In the genomic region with DNA sequence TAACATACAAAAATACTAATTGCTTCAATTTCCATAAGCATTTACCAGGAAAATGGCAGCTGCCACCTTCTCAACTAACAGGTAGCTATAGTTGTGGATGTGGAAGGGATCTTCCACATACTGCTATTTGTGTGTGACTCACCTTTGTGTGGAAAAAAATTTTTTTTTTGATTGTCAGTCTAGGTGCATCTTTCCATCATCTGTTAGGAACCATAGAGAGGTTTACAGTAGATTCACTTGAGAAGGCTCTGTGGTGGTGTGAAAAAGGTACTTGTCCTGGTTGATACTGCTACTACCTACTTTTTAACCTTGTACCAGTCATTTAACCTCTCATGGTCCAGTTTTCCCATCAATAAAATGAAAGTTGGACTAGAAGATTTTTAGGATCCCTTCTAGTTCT, we compare ENCODE assay signal across 23 cellular contexts.
"Had no signal": no experiment of that assay in that cellular context is flagged by ENCODE, and none has a peak within 500 bp of the region (broad histone marks: within the 10 kb centered on the region; RNA-seq: fewer than 3 reads in every experiment).

No MANE protein-coding gene starts in this region.

- H3K9me3 Mint-ChIP-seq: activated T-cell treated with anti-CD3 and anti-CD28 coated beads, Interleukin-2, amount 50 U/mL, for 24 hours; mesothelial cell of epicardium; naive B cell; nephron progenitor cell; stimulated activated effector memory CD8-positive, alpha-beta T cell treated with anti-CD3 and anti-CD28 coated beads, Interleukin-12 subunit alpha, Interleukin-12 subunit beta, amount 100 ng/mL, for 72 hours had no signal

- H3K27me3 Mint-ChIP-seq: activated T-cell treated with anti-CD3 and anti-CD28 coated beads, Interleukin-2, amount 50 U/mL, for 24 hours; naive B cell had no signal

- H3K27ac Mint-ChIP-seq: mesothelial cell of epicardium, nephron progenitor cell had no signal

- ATAC-seq: left cardiac atrium; sciatic nerve; stimulated activated effector memory CD8-positive, alpha-beta T cell treated with anti-CD3 and anti-CD28 coated beads, Interleukin-12 subunit alpha, Interleukin-12 subunit beta, amount 100 ng/mL, for 72 hours; upper lobe of right lung had no signal

- H3K4me1 Mint-ChIP-seq: mesothelial cell of epicardium; nephron progenitor cell; stimulated activated effector memory CD8-positive, alpha-beta T cell treated with anti-CD3 and anti-CD28 coated beads, Interleukin-12 subunit alpha, Interleukin-12 subunit beta, amount 100 ng/mL, for 72 hours had no signal

- H3K4me3 Mint-ChIP-seq: activated T-cell treated with anti-CD3 and anti-CD28 coated beads, Interleukin-2, amount 50 U/mL, for 24 hours; mesothelial cell of epicardium; naive B cell; nephron progenitor cell; stimulated activated effector memory CD8-positive, alpha-beta T cell treated with anti-CD3 and anti-CD28 coated beads, Interleukin-12 subunit alpha, Interleukin-12 subunit beta, amount 100 ng/mL, for 72 hours had no signal

- FAIRE-seq: bronchial epithelial cell had no signal

- DNase-seq: activated CD4-positive, alpha-beta T cell treated with anti-CD3 and anti-CD28 coated beads, Interleukin-2, amount 50 U/mL, for 48 hours; activated CD8-positive, alpha-beta memory T cell treated with anti-CD3 and anti-CD28 coated beads, Interleukin-2, amount 50 U/mL, for 48 hours; activated gamma-delta T cell; activated naive CD4-positive, alpha-beta T cell treated with anti-CD3 and anti-CD28 coated beads, Interleukin-2, amount 50 U/mL, for 16 hours; activated T-cell treated with anti-CD3 and anti-CD28 coated beads, Interleukin-2, amount 50 U/mL, for 24 hours; anterior cingulate cortex; dermis blood vessel endothelial cell; effector CD4-positive, alpha-beta T cell; esophagus squamous epithelium; foreskin melanocyte; left cardiac atrium; mammary epithelial cell; naive B cell; nephron progenitor cell; stimulated activated CD4-positive, alpha-beta T cell treated with anti-CD3 and anti-CD28 coated beads, Interleukin-12 subunit alpha, Interleukin-12 subunit beta, amount 100 ng/mL, for 4 hours; stimulated activated CD4-positive, alpha-beta T cell treated with anti-CD3 and anti-CD28 coated beads, Interleukin-4, amount 100 ng/mL, for 24 hours; T-helper 2 cell; tibial artery; upper lobe of right lung had no signal
